Comparison of ENCODE assay signal across 20 cellular contexts in genomic region chr21:28775071-28775470, GRCh38.
DNase-seq lines count a peak whose midpoint lies in the region; ATAC-seq, FAIRE-seq and TF ChIP-seq lines count a peak whose summit lies in the region.
"Had no signal": no experiment of that assay in that cellular context is flagged by ENCODE, and none has a peak within 500 bp of the region (broad histone marks: within the 10 kb centered on the region; RNA-seq: fewer than 3 reads in every experiment).

No MANE protein-coding gene starts in this region.

- peaks cover 5% of the 10 kb centered on the region for H3K27me3 Mint-ChIP-seq in activated T-cell treated with anti-CD3 and anti-CD28 coated beads, Interleukin-2, amount 50 U/mL, for 72 hours (ENCODE audit: low read depth)
- H3K27me3 Mint-ChIP-seq in activated T-helper 1 cell treated with anti-CD3 and anti-CD28 coated beads, Interleukin-12 subunit alpha, Interleukin-12 subunit beta, Interleukin-2, Interleukin-4 antibody, amounts not matched to agents 30 ng/mL and 10 ng/mL and 1 ng/mL, durations not matched to agents 14 hours and 24 hours and 36 hours (ENCODE audit: insufficient read depth): no peaks in the 10 kb centered on the region

- H3K36me3 Mint-ChIP-seq in activated T-cell treated with anti-CD3 and anti-CD28 coated beads, Interleukin-2, amount 50 U/mL, for 72 hours (ENCODE audit: insufficient read depth in 2 of 2): peaks cover 2 to 6% of the 10 kb centered on the region in 2 donors
- peaks cover 26% of the 10 kb centered on the region for H3K36me3 Mint-ChIP-seq in activated T-helper 1 cell treated with anti-CD3 and anti-CD28 coated beads, Interleukin-12 subunit alpha, Interleukin-12 subunit beta, Interleukin-2, Interleukin-4 antibody, amounts not matched to agents 30 ng/mL and 10 ng/mL and 1 ng/mL, durations not matched to agents 14 hours and 24 hours and 36 hours (ENCODE audit: low read depth)

- no peak for FAIRE-seq in H54 (lab: Jason Lieb, UNC)
- FAIRE-seq: GM12878, H1 had no signal

- H3K27ac Mint-ChIP-seq in activated T-cell treated with anti-CD3 and anti-CD28 coated beads, Interleukin-2, amount 50 U/mL, for 72 hours: peak overlapping the region; percentile 81
- H3K27ac Mint-ChIP-seq in activated T-helper 1 cell treated with anti-CD3 and anti-CD28 coated beads, Interleukin-12 subunit alpha, Interleukin-12 subunit beta, Interleukin-2, Interleukin-4 antibody, amounts not matched to agents 30 ng/mL and 10 ng/mL and 1 ng/mL, durations not matched to agents 14 hours and 24 hours and 36 hours: peak overlapping the region; percentile 29
- H3K27ac Mint-ChIP-seq: CD8-positive, alpha-beta T cell had no signal

- H3K27ac ChIP-seq in esophagus muscularis mucosa (replicated peaks in 1 of 4) (peak overlapping the region in 3 of 4 donors; percentile 25 to 86 (median 84)), thoracic aorta (peak overlapping the region; percentile 54 to 90)
- H3K27ac ChIP-seq: BLaER1 treated with 17β-estradiol and CSF1 and Interleukin-3, amounts not matched to agents 10 nM and 100 nM; KMS-11 had no signal

- peaks cover 49% of the 10 kb centered on the region for H3K4me1 Mint-ChIP-seq in activated T-cell treated with anti-CD3 and anti-CD28 coated beads, Interleukin-2, amount 50 U/mL, for 72 hours (ENCODE audit: low read depth)
- H3K4me1 Mint-ChIP-seq in activated T-helper 1 cell treated with anti-CD3 and anti-CD28 coated beads, Interleukin-12 subunit alpha, Interleukin-12 subunit beta, Interleukin-2, Interleukin-4 antibody, amounts not matched to agents 30 ng/mL and 10 ng/mL and 1 ng/mL, durations not matched to agents 14 hours and 24 hours and 36 hours (ENCODE audit: low read depth): peaks cover 38% of the 10 kb centered on the region

- H3K27me3 ChIP-seq in esophagus muscularis mucosa: no peaks in the 10 kb centered on the region
- no peaks in the 10 kb centered on the region for H3K27me3 ChIP-seq in thoracic aorta (replicated peaks; ENCODE audit: insufficient read depth)
- H3K27me3 ChIP-seq: BLaER1 treated with 17β-estradiol and CSF1 and Interleukin-3, amounts not matched to agents 10 nM and 100 nM had no signal

- TF ChIP-seq POLR2A in esophagus muscularis mucosa (IDR thresholded peaks at IDR 0.05; ENCODE audit: low read depth): no peak
- TF ChIP-seq POLR2A in H54 (IDR thresholded peaks at IDR 0.05; ENCODE audit: low read depth, low read length): no peak

- peak overlapping the region; percentile 59 to 78 for H3K4me3 Mint-ChIP-seq in activated T-cell treated with anti-CD3 and anti-CD28 coated beads, Interleukin-2, amount 50 U/mL, for 72 hours
- H3K4me3 Mint-ChIP-seq in activated T-helper 1 cell treated with anti-CD3 and anti-CD28 coated beads, Interleukin-12 subunit alpha, Interleukin-12 subunit beta, Interleukin-2, Interleukin-4 antibody, amounts not matched to agents 30 ng/mL and 10 ng/mL and 1 ng/mL, durations not matched to agents 14 hours and 24 hours and 36 hours: peak overlapping the region; percentile 1
- H3K4me3 Mint-ChIP-seq: CD8-positive, alpha-beta T cell had no signal

- TF ChIP-seq EP300 in esophagus muscularis mucosa (IDR thresholded peaks at IDR 0.05): no peak

- H3K9me3 ChIP-seq in esophagus muscularis mucosa (no peaks in the 10 kb centered on the region), thoracic aorta (no peaks in the 10 kb centered on the region)
- H3K9me3 ChIP-seq: BLaER1 treated with 17β-estradiol and CSF1 and Interleukin-3, amounts not matched to agents 10 nM and 100 nM had no signal

- TF ChIP-seq CTCF in esophagus muscularis mucosa (IDR thresholded peaks at IDR 0.05): no peak
- no peak for TF ChIP-seq CTCF in thoracic aorta (IDR thresholded peaks at IDR 0.05)

- H3K36me3 ChIP-seq in esophagus muscularis mucosa (no peaks in the 10 kb centered on the region), thoracic aorta (no peaks in the 10 kb centered on the region)
- H3K36me3 ChIP-seq: BLaER1 treated with 17β-estradiol and CSF1 and Interleukin-3, amounts not matched to agents 10 nM and 100 nM had no signal

- intact Hi-C loops in activated T-helper 1 cell treated with anti-CD3 and anti-CD28 coated beads, Interleukin-12 subunit alpha, Interleukin-12 subunit beta, Interleukin-2, Interleukin-4 antibody, amounts not matched to agents 30 ng/mL and 10 ng/mL and 1 ng/mL, durations not matched to agents 14 hours and 24 hours and 36 hours (cut with micrococcal nuclease): loop anchor here (1.0 to 10.0 kb wide), 4 partner anchors 8 to 1940 kb away; partner anchors contain the start of gene KRTAP21-3
- intact Hi-C loops in esophagus muscularis mucosa (cut with DNase I): no loop called here

- peaks cover 4 to 6% of the 10 kb centered on the region in 2 donors for H3K9me3 Mint-ChIP-seq in activated T-cell treated with anti-CD3 and anti-CD28 coated beads, Interleukin-2, amount 50 U/mL, for 72 hours
- no peaks in the 10 kb centered on the region for H3K9me3 Mint-ChIP-seq in activated T-helper 1 cell treated with anti-CD3 and anti-CD28 coated beads, Interleukin-12 subunit alpha, Interleukin-12 subunit beta, Interleukin-2, Interleukin-4 antibody, amounts not matched to agents 30 ng/mL and 10 ng/mL and 1 ng/mL, durations not matched to agents 14 hours and 24 hours and 36 hours
- H3K9me3 Mint-ChIP-seq: CD8-positive, alpha-beta T cell had no signal

- H3K4me3 ChIP-seq in esophagus muscularis mucosa: no peak overlapping the region
- H3K4me3 ChIP-seq in thoracic aorta: no peak overlapping the region
- H3K4me3 ChIP-seq: BLaER1 treated with 17β-estradiol and CSF1 and Interleukin-3, amounts not matched to agents 10 nM and 100 nM; GM12878 had no signal

- 55% methylated on average over 2 of the region's 2 CpGs for WGBS in esophagus muscularis mucosa

- H3K4me1 ChIP-seq in esophagus muscularis mucosa (peaks cover 0 to 54% (median 38%) of the 10 kb centered on the region in 4 donors), thoracic aorta (ENCODE audit: control insufficient read depth in 1 of 2, low read depth in 2 of 2) (peaks cover 20 to 55% of the 10 kb centered on the region in 2 donors)

- no peak for DNase-seq in activated T-cell treated with anti-CD3 and anti-CD28 coated beads, Interleukin-2, amount 50 U/mL, for 72 hours
- DNase-seq in activated T-cell treated with anti-CD3 and anti-CD28 coated beads for 4 hours: no peak
- no peak for DNase-seq in activated T-helper 1 cell treated with anti-CD3 and anti-CD28 coated beads, Interleukin-12 subunit alpha, Interleukin-12 subunit beta, Interleukin-2, Interleukin-4 antibody, amounts not matched to agents 30 ng/mL and 10 ng/mL and 1 ng/mL, durations not matched to agents 14 hours and 24 hours and 36 hours (ENCODE audit: low spot score)
- no peak for DNase-seq in esophagus muscularis mucosa (ENCODE audit: extremely low spot score)
- DNase-seq in thoracic aorta (ENCODE audit: low spot score): no peak
- no peak for DNase-seq in H54 (ENCODE audit: insufficient read length, low spot score)
- DNase-seq: CD8-positive, alpha-beta T cell; DMS53; EL; MV-4-11; NCI-H1694 treated with DMSO at 0.1 percent for 48 hours; NCI-H510A treated with DMSO at 0.1 percent for 48 hours; NCI-H774; OCI-M1; SHP77 had no signal

- peak; percentile 57 to 72 for ATAC-seq in activated T-cell treated with anti-CD3 and anti-CD28 coated beads, Interleukin-2, amount 50 U/mL, for 72 hours (replicated peaks in 1 of 2)
- no peak for ATAC-seq in thoracic aorta (ENCODE audit: insufficient number of reproducible peaks, low FRiP score, low read depth)
- no peak for ATAC-seq in GM19467 (IDR thresholded peaks at IDR 0.05; ENCODE audit: unreplicated experiment)
- ATAC-seq: CD8-positive, alpha-beta T cell; GM12878 had no signal

Comparison
In these comparisons a context has a peak if more than half of its experiments do, and no peak if none do; other contexts are left out.
1. ATAC-seq: peak in activated T-cell treated with anti-CD3 and anti-CD28 coated beads, Interleukin-2, amount 50 U/mL, for 72 hours (2 of 2); none in thoracic aorta (single experiment) and GM19467 (single experiment).